23 cellular contexts compared by ENCODE assay signal in genomic region chr20:16378712-16379111, GRCh38.
"Had no signal": no experiment of that assay in that cellular context is flagged by ENCODE, and none has a peak within 500 bp of the region (broad histone marks: within the 10 kb centered on the region; RNA-seq: fewer than 3 reads in every experiment).

No MANE protein-coding gene starts in this region.

- H3K27me3 ChIP-seq: ascending aorta, body of pancreas had no signal

- ATAC-seq: activated naive CD4-positive, alpha-beta T cell treated with anti-CD3 and anti-CD28 coated beads, Interleukin-2, amount 50 U/mL, for 72 hours; activated naive CD8-positive, alpha-beta T cell treated with anti-CD3 and anti-CD28 coated beads, Interleukin-2, amount 50 U/mL, for 24 hours; activated T-cell treated with anti-CD3 and anti-CD28 coated beads, Interleukin-2, amount 50 U/mL, for 4 hours; body of pancreas; T-cell had no signal

- H3K27ac ChIP-seq: ascending aorta, body of pancreas, KMS-11 had no signal

- H3K4me1 ChIP-seq: ascending aorta, body of pancreas had no signal

- DNase-seq: activated B cell treated with CpG ODN at 0.5 μM for 24 hours; activated CD4-positive, alpha-beta T cell treated with anti-CD3 and anti-CD28 coated beads for 1 hour; activated CD4-positive, alpha-beta T cell treated with anti-CD3 and anti-CD28 coated beads, Interleukin-2, amount 10 ng/mL, durations not matched to agents 24 days and 14 days; activated CD4-positive, alpha-beta T cell treated with anti-CD3 and anti-CD28 coated beads, Interleukin-2, amount 50 U/mL, for 48 hours; activated effector memory CD4-positive, alpha-beta T cell treated with anti-CD3 and anti-CD28 coated beads, Interleukin-2, amount 50 U/mL, for 16 hours; activated naive CD4-positive, alpha-beta T cell treated with Interleukin-2 at 50 U/mL for 16 hours; activated naive CD8-positive, alpha-beta T cell treated with anti-CD3 and anti-CD28 coated beads, Interleukin-2, amount 50 U/mL, for 24 hours; activated T-cell treated with anti-CD3 and anti-CD28 coated beads, Interleukin-2, amount 50 U/mL, for 4 hours; amniotic stem cell; body of pancreas; NCI-H1092; NCI-H1417; NCI-H2107; NCI-H2227 treated with DMSO at 0.1 percent for 48 hours; NCI-H526; NCI-H82; SIG-M5; T-cell; T-helper 2 cell; T1000 had no signal
